Comparison of ENCODE assay signal across 7 cellular contexts in genomic region chr12:13316847-13317246, GRCh38.
"Had no signal": no experiment of that assay in that cellular context is flagged by ENCODE, and none has a peak within 500 bp of the region (broad histone marks: within the 10 kb centered on the region; RNA-seq: fewer than 3 reads in every experiment).

No MANE protein-coding gene starts in this region.

- ATAC-seq: HepG2 had no signal

- H3K9ac ChIP-seq: GM23248 had no signal

- H3K4me1 Mint-ChIP-seq: IgD-negative memory B cell had no signal

- H3K27ac ChIP-seq: GM23248, HL-60 had no signal

- H3K4me3 ChIP-seq: GM23248 had no signal

- H3K9me3 Mint-ChIP-seq: HFFc6 had no signal

- DNase-seq: GM23248, H9, HCEC 1CT, HFFc6 had no signal

- H3K27ac Mint-ChIP-seq: HFFc6, IgD-negative memory B cell had no signal

- H3K4me3 Mint-ChIP-seq: H9, HFFc6, IgD-negative memory B cell had no signal

- H3K36me3 Mint-ChIP-seq: IgD-negative memory B cell had no signal
